Comparison of ENCODE assay signal across 2 cellular contexts in genomic region chr13:109899748-109900147, GRCh38.
A peak's percentile ranks its signal among the peaks of the same experiment; 100 is the strongest.
TF ChIP-seq lines count a peak whose summit lies in the region.

No MANE protein-coding gene starts in this region.

TF ChIP-seq in K562, 482 proteins besides CTCF, POLR2A, EP300 and RAD21 (continued from another document):
- peak; percentile 78 for TF ChIP-seq ZNF512 (tag; IDR thresholded peaks at IDR 0.05)

TF ChIP-seq in neural cell, 6 proteins besides CTCF, POLR2A, EP300 and RAD21:
- no peak for TF ChIP-seq REST (IDR thresholded peaks at IDR 0.05; ENCODE audit: borderline replicate concordance)
- TF ChIP-seq TAF1 (IDR thresholded peaks at IDR 0.05; ENCODE audit: low read depth) = no peak
